ENCODE assay signal across 1 cellular context in the genomic region with DNA sequence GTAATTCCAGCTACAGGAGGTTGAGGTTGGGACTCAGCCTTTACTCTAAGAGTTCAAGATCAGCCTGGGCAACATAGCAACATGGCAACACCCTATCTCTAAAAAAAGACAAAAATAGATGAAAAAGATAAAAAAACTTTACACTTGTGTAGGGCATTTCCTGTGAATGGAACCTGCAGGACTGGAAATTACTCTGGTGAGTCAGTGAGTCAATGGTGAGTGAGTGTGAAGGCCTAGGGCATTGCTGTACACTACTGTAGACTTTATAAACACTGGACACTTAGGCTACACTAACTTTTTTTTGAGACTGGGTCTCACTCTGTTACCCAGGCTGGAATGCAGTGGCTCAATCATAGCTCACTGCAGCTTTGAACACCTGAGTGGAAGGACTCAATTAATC.
TF ChIP-seq lines count a peak whose summit lies in the region.

No MANE protein-coding gene starts in this region.

TF ChIP-seq in endothelial cell of umbilical vein, 7 proteins besides CTCF, POLR2A, EP300 and RAD21:
- TF ChIP-seq GATA2 (IDR thresholded peaks at IDR 0.05; ENCODE audit: insufficient read depth, insufficient read length, low read depth, low read length) (peak; percentile 60), JUN (IDR thresholded peaks at IDR 0.05; ENCODE audit: borderline replicate concordance, insufficient read depth, insufficient read length, low read depth) (no peak), FOS (IDR thresholded peaks at IDR 0.05; ENCODE audit: borderline replicate concordance, insufficient read depth, low read length) (peak; percentile 53), POLR2AphosphoS5 (IDR thresholded peaks at IDR 0.05; ENCODE audit: insufficient read depth, low read depth, low read length) (no peak), EZH2 (IDR thresholded peaks at IDR 0.05; ENCODE audit: borderline replicate concordance, low read depth, low read length, severe bottlenecking) (no peak)
